8 cellular contexts compared by ENCODE assay signal in genomic region chr11:57762235-57762866, GRCh38. TPM values are rescaled to one million over a fixed set of nuclear protein-coding genes. Genes with fewer than 3 reads are reported as not detected.
A peak's percentile ranks its signal among the peaks of the same experiment; 100 is the strongest.
DNase-seq lines count a peak whose midpoint lies in the region; ATAC-seq and TF ChIP-seq lines count a peak whose summit lies in the region.

No MANE protein-coding gene starts in this region.

- H3K4me3 ChIP-seq in CD8-positive, alpha-beta memory T cell (ENCODE audit: low read length) = no peak overlapping the region
- H3K4me3 ChIP-seq in NT2/D1 (ENCODE audit: insufficient read length, low read depth) (peak overlapping the region; percentile 60), neutrophil (ENCODE audit: low read depth in 1 of 2, low read length in 1 of 2) (peak overlapping the region; percentile 8 to 44)

- H3K27me3 Mint-ChIP-seq in CD8-positive, alpha-beta memory T cell = no peaks in the 10 kb centered on the region

- H3K9me3 Mint-ChIP-seq in CD8-positive, alpha-beta memory T cell = no peaks in the 10 kb centered on the region

- DNase-seq in CD8-positive, alpha-beta memory T cell = no peak
- DNase-seq in NT2/D1 (ENCODE audit: low read depth, low spot score) (no peak), erythroblast (lab: John Stamatoyannopoulos, UW) (peak; percentile 46 to 56), globus pallidus (ENCODE audit: low spot score) (no peak)
- no peak for DNase-seq in effector CD4-positive, alpha-beta T cell

- no peaks in the 10 kb centered on the region for H3K9me3 ChIP-seq in CD8-positive, alpha-beta memory T cell (ENCODE audit: low read length)
- H3K9me3 ChIP-seq in NT2/D1 (ENCODE audit: insufficient read depth, low read length) (no peaks in the 10 kb centered on the region), neutrophil (no peaks in the 10 kb centered on the region)

- H3K36me3 ChIP-seq in CD8-positive, alpha-beta memory T cell (ENCODE audit: insufficient read depth, low read length) = no peaks in the 10 kb centered on the region
- H3K36me3 ChIP-seq in NT2/D1 (ENCODE audit: insufficient read depth, insufficient read length, low read length) (peaks cover 23% of the 10 kb centered on the region), neutrophil (no peaks in the 10 kb centered on the region)

- POLR2A ChIA-PET in CD8-positive, alpha-beta memory T cell (lab: Charles Lee) = no interaction called here

- H3K27ac Mint-ChIP-seq in CD8-positive, alpha-beta memory T cell = peak overlapping the region in 1 of 8 donors; percentile 70

- H3K4me1 Mint-ChIP-seq in CD8-positive, alpha-beta memory T cell = no peaks in the 10 kb centered on the region

- peak overlapping the region; percentile 83 for H3K27ac ChIP-seq in CD8-positive, alpha-beta memory T cell (ENCODE audit: low read depth, low read length)
- no peak overlapping the region for H3K27ac ChIP-seq in neutrophil

- TF ChIP-seq POLR2A in erythroblast (IDR thresholded peaks at IDR 0.05; ENCODE audit: low read length) = no peak

- CTCF ChIA-PET in CD8-positive, alpha-beta memory T cell (lab: Charles Lee) = no interaction called here

- H3K4me3 Mint-ChIP-seq in CD8-positive, alpha-beta memory T cell = no peak overlapping the region

- H3K9ac ChIP-seq in NT2/D1 (ENCODE audit: insufficient read length, low read depth) = peak overlapping the region; percentile 90

- TF ChIP-seq CTCF in neutrophil (IDR thresholded peaks at IDR 0.05) = no peak

- ATAC-seq in HG03097 (IDR thresholded peaks at IDR 0.05; ENCODE audit: low FRiP score, unreplicated experiment) (no peak), HG03342 (IDR thresholded peaks at IDR 0.05; ENCODE audit: unreplicated experiment) (no peak)

- peaks cover 0 to 7% (median 4%) of the 10 kb centered on the region in 3 donors for H3K36me3 Mint-ChIP-seq in CD8-positive, alpha-beta memory T cell

- no peaks in the 10 kb centered on the region for H3K4me1 ChIP-seq in CD8-positive, alpha-beta memory T cell (ENCODE audit: insufficient read depth, low read length)
- H3K4me1 ChIP-seq in NT2/D1 (ENCODE audit: insufficient read depth, insufficient read length) (peaks cover 5% of the 10 kb centered on the region), neutrophil (ENCODE audit: control insufficient read depth in 1 of 2, insufficient read depth in 1 of 2, low read depth in 1 of 2, low read length in 1 of 2) (peaks cover 21 to 24% of the 10 kb centered on the region in 2 experiments)

- H3K27me3 ChIP-seq in CD8-positive, alpha-beta memory T cell (ENCODE audit: insufficient read depth, low read length, poor library complexity, severe bottlenecking) = no peaks in the 10 kb centered on the region
- no peaks in the 10 kb centered on the region for H3K27me3 ChIP-seq in NT2/D1 (ENCODE audit: insufficient read depth, insufficient read length)
- H3K27me3 ChIP-seq in neutrophil = no peaks in the 10 kb centered on the region

RNA-seq across cellular contexts. Expression of gene CTNND1, which starts 0.7 kb away (rescaled TPM):
- 1 to 10 TPM; 3.1 to 4.4 TPM for total RNA-seq in CD8-positive, alpha-beta memory T cell
- polyA plus RNA-seq in CD8-positive, alpha-beta memory T cell = 0.95 TPM

RNA-seq across cellular contexts. Expression of gene BTBD18, which starts 10.7 kb away (rescaled TPM):
- total RNA-seq in CD8-positive, alpha-beta memory T cell = not detected
- 0.89 TPM for polyA plus RNA-seq in CD8-positive, alpha-beta memory T cell

RNA-seq across cellular contexts. Expression of gene SELENOH, which starts 21.1 kb away (rescaled TPM):
- 100 to 1,000 TPM; 272 to 276 TPM for total RNA-seq in CD8-positive, alpha-beta memory T cell
- 201 TPM for polyA plus RNA-seq in CD8-positive, alpha-beta memory T cell

RNA-seq across cellular contexts. Expression of gene TMX2, which starts 50.0 kb away (rescaled TPM):
- 100 to 1,000 TPM; 129 to 131 TPM for total RNA-seq in CD8-positive, alpha-beta memory T cell
- polyA plus RNA-seq in CD8-positive, alpha-beta memory T cell = 89.9 TPM

RNA-seq across cellular contexts. Expression of gene MED19, which starts 50.3 kb away (rescaled TPM):
- 10 to 100 TPM; 16.8 to 18.4 TPM for total RNA-seq in CD8-positive, alpha-beta memory T cell
- polyA plus RNA-seq in CD8-positive, alpha-beta memory T cell = 19.7 TPM

Comparison
In these comparisons a context has a peak if more than half of its experiments do, and no peak if none do; other contexts are left out.
1. DNase-seq: peak in erythroblast (2 of 2); none in CD8-positive, alpha-beta memory T cell (0 of 5), NT2/D1 (single experiment), globus pallidus (single experiment) and effector CD4-positive, alpha-beta T cell (single experiment).